26 cellular contexts compared by ENCODE assay signal in the genomic region with DNA sequence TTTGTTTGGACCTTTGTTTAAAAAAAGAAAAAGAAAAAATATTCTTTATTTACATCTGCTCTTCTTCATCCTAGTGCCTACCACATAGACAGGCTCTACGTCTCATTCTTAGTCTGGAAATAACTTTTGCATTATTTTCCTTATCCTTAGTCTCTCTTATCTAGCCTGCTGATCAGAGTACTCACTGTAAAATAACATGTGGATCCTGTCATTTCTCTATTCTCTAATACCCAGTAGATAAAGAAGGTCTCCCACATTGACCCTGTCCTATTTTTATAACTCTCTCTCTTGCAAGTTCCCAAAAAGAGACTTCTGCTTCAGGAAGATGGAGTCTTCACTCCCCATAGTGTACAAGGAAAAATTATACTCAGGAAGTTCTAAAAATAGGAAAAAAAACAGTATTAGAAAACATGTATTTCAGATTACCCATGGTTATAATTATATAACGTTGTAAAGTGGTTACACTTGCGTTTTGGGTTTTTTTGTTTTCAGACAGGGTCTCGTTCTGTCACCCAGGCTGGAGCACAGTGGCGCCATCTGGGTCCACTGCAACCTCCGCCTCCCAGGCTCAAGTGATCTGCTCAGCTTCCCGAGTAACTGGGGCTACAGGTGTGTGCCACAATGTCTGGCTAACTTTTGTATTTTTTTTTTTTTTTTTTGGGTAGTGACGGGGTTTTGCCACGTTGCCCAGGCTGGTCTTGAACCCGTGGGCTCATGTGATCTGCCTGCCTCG. TPM values are rescaled to one million over a fixed set of nuclear protein-coding genes. Genes with fewer than 3 reads are reported as not detected.
DNase-seq lines count a peak whose midpoint lies in the region; ATAC-seq and TF ChIP-seq lines count a peak whose summit lies in the region.
"Had no signal": no experiment of that assay in that cellular context is flagged by ENCODE, and none has a peak within 500 bp of the region (broad histone marks: within the 10 kb centered on the region; RNA-seq: fewer than 3 reads in every experiment).

No MANE protein-coding gene starts in this region.

- no peak overlapping the region for H3K4me3 Mint-ChIP-seq in activated T-helper 2 cell treated with anti-CD3 and anti-CD28 coated beads, Interferon-gamma antibody, Interleukin-2, Interleukin-4, amounts not matched to agents 10 μg/mL and 5 μg/mL and 100 μg/mL, durations not matched to agents 14 hours and 24 hours and 36 hours (ENCODE audit: low read depth)
- H3K4me3 Mint-ChIP-seq: activated CD4-positive, alpha-beta memory T cell treated with anti-CD3 and anti-CD28 coated beads for 36 hours; activated naive CD8-positive, alpha-beta T cell treated with anti-CD3 and anti-CD28 coated beads for 36 hours; stimulated activated memory B cell treated with anti-CD40 and anti-IgM and Interleukin-4, amounts not matched to agents 10 μg/mL and 1 μg/mL and 100 μg/mL, for 72 hours had no signal

- H3K27me3 Mint-ChIP-seq in activated T-helper 2 cell treated with anti-CD3 and anti-CD28 coated beads, Interferon-gamma antibody, Interleukin-2, Interleukin-4, amounts not matched to agents 10 μg/mL and 5 μg/mL and 100 μg/mL, durations not matched to agents 14 hours and 24 hours and 36 hours (ENCODE audit: low read depth): no peaks in the 10 kb centered on the region
- H3K27me3 Mint-ChIP-seq: activated CD4-positive, alpha-beta memory T cell treated with anti-CD3 and anti-CD28 coated beads for 36 hours; activated naive CD8-positive, alpha-beta T cell treated with anti-CD3 and anti-CD28 coated beads for 36 hours; stimulated activated memory B cell treated with anti-CD40 and anti-IgM and Interleukin-4, amounts not matched to agents 10 μg/mL and 1 μg/mL and 100 μg/mL, for 72 hours had no signal

- H3K9me3 ChIP-seq in gastrocnemius medialis: no peaks in the 10 kb centered on the region
- H3K9me3 ChIP-seq: BLaER1 treated with 17β-estradiol and CSF1 and Interleukin-3, amounts not matched to agents 10 nM and 100 nM; prostate gland; sigmoid colon; SJCRH30 had no signal

- peak overlapping the region in 3 of 4 donors; percentile 63 to 79 (median 76) for H3K27ac ChIP-seq in gastrocnemius medialis
- H3K27ac ChIP-seq: BLaER1 treated with 17β-estradiol and CSF1 and Interleukin-3, amounts not matched to agents 10 nM and 100 nM; prostate gland; SJCRH30 had no signal

- peaks cover 9 to 51% of the 10 kb centered on the region in 2 donors for H3K36me3 ChIP-seq in gastrocnemius medialis
- H3K36me3 ChIP-seq: prostate gland had no signal

- H3K4me1 ChIP-seq in gastrocnemius medialis: peaks cover 27 to 47% of the 10 kb centered on the region in 2 donors
- H3K4me1 ChIP-seq: prostate gland, SJCRH30 had no signal

- H3K27me3 ChIP-seq in gastrocnemius medialis: no peaks in the 10 kb centered on the region
- H3K27me3 ChIP-seq: BLaER1 treated with 17β-estradiol and CSF1 and Interleukin-3, amounts not matched to agents 10 nM and 100 nM; sigmoid colon; SJCRH30 had no signal

- H3K4me3 ChIP-seq in fibroblast of villous mesenchyme (ENCODE audit: low read depth, low read length) (no peak overlapping the region), gastrocnemius medialis (no peak overlapping the region)
- H3K4me3 ChIP-seq: BLaER1 treated with 17β-estradiol and CSF1 and Interleukin-3, amounts not matched to agents 10 nM and 100 nM; lung; prostate gland; sigmoid colon; SJCRH30 had no signal

- TF ChIP-seq CTCF in fibroblast of villous mesenchyme (IDR thresholded peaks at IDR 0.05; ENCODE audit: insufficient read depth, low read depth, low read length) (no peak), gastrocnemius medialis (IDR thresholded peaks at IDR 0.05 in 4 of 5, conservative IDR thresholded peaks at IDR 0.05 in 1 of 5) (no peak)

- ATAC-seq in left ventricle myocardium superior (peak; percentile 45), SK-N-SH treated with all-trans-retinoic acid at 6 μM for 48 hours (peak; percentile 60; the same call in 2 of the 3 replicates), gastrocnemius medialis (no peak), GM18498 (IDR thresholded peaks at IDR 0.05; ENCODE audit: unreplicated experiment) (no peak), HG03439 (IDR thresholded peaks at IDR 0.05; ENCODE audit: unreplicated experiment) (no peak)
- ATAC-seq: activated CD4-positive, CD25-positive, alpha-beta regulatory T cell treated with anti-CD3 and anti-CD28 coated beads, Interleukin-2, amount 50 U/mL, for 24 hours; stimulated activated memory B cell treated with anti-CD40 and anti-IgM and Interleukin-4, amounts not matched to agents 10 μg/mL and 1 μg/mL and 100 μg/mL, for 72 hours had no signal

- DNase-seq in left ventricle myocardium superior (no peak), cardiac septum (ENCODE audit: low spot score) (no peak), fibroblast of villous mesenchyme (ENCODE audit: low read depth) (peak; percentile 76), gastrocnemius medialis (no peak)
- DNase-seq in activated T-helper 2 cell treated with anti-CD3 and anti-CD28 coated beads, Interferon-gamma antibody, Interleukin-2, Interleukin-4, amounts not matched to agents 10 μg/mL and 5 μg/mL and 100 μg/mL, durations not matched to agents 14 hours and 24 hours and 36 hours (ENCODE audit: low spot score): no peak
- DNase-seq: ACHN; activated CD4-positive, alpha-beta memory T cell treated with anti-CD3 and anti-CD28 coated beads for 36 hours; activated CD8-positive, alpha-beta memory T cell treated with anti-CD3 and anti-CD28 coated beads, Interleukin-2, amount 50 U/mL, for 48 hours; activated naive CD8-positive, alpha-beta T cell treated with anti-CD3 and anti-CD28 coated beads for 36 hours; DMS79; kidney glomerular epithelial cell; NCI-H1092; NCI-H187; NCI-H2171 treated with DMSO at 0.1 percent for 48 hours; NCI-H524; sigmoid colon; SJCRH30; stimulated activated CD4-positive, alpha-beta T cell treated with anti-CD3 and anti-CD28 coated beads, Interleukin-4, amount 100 ng/mL, for 4 hours had no signal

- H3K9me3 Mint-ChIP-seq in activated T-helper 2 cell treated with anti-CD3 and anti-CD28 coated beads, Interferon-gamma antibody, Interleukin-2, Interleukin-4, amounts not matched to agents 10 μg/mL and 5 μg/mL and 100 μg/mL, durations not matched to agents 14 hours and 24 hours and 36 hours: no peaks in the 10 kb centered on the region
- H3K9me3 Mint-ChIP-seq: activated CD4-positive, alpha-beta memory T cell treated with anti-CD3 and anti-CD28 coated beads for 36 hours; activated naive CD8-positive, alpha-beta T cell treated with anti-CD3 and anti-CD28 coated beads for 36 hours; stimulated activated memory B cell treated with anti-CD40 and anti-IgM and Interleukin-4, amounts not matched to agents 10 μg/mL and 1 μg/mL and 100 μg/mL, for 72 hours had no signal

- H3K27ac Mint-ChIP-seq in activated T-helper 2 cell treated with anti-CD3 and anti-CD28 coated beads, Interferon-gamma antibody, Interleukin-2, Interleukin-4, amounts not matched to agents 10 μg/mL and 5 μg/mL and 100 μg/mL, durations not matched to agents 14 hours and 24 hours and 36 hours: no peak overlapping the region
- H3K27ac Mint-ChIP-seq: activated CD4-positive, alpha-beta memory T cell treated with anti-CD3 and anti-CD28 coated beads for 36 hours; activated naive CD8-positive, alpha-beta T cell treated with anti-CD3 and anti-CD28 coated beads for 36 hours; stimulated activated memory B cell treated with anti-CD40 and anti-IgM and Interleukin-4, amounts not matched to agents 10 μg/mL and 1 μg/mL and 100 μg/mL, for 72 hours had no signal

- intact Hi-C loops in left ventricle myocardium superior (cut with micrococcal nuclease): no loop called here
- intact Hi-C loops in cardiac septum (cut with DNase I): no loop called here
- intact Hi-C loops in gastrocnemius medialis (cut with DNase I; ENCODE audit: low total_unique reads): no loop called here
- intact Hi-C loops in activated T-helper 2 cell treated with anti-CD3 and anti-CD28 coated beads, Interferon-gamma antibody, Interleukin-2, Interleukin-4, amounts not matched to agents 10 μg/mL and 5 μg/mL and 100 μg/mL, durations not matched to agents 14 hours and 24 hours and 36 hours (cut with micrococcal nuclease): no loop called here

- no peak for TF ChIP-seq POLR2A in gastrocnemius medialis (IDR thresholded peaks at IDR 0.05)

- peaks cover 47% of the 10 kb centered on the region for H3K36me3 Mint-ChIP-seq in activated T-helper 2 cell treated with anti-CD3 and anti-CD28 coated beads, Interferon-gamma antibody, Interleukin-2, Interleukin-4, amounts not matched to agents 10 μg/mL and 5 μg/mL and 100 μg/mL, durations not matched to agents 14 hours and 24 hours and 36 hours (ENCODE audit: low read depth)

- H3K4me1 Mint-ChIP-seq in activated T-helper 2 cell treated with anti-CD3 and anti-CD28 coated beads, Interferon-gamma antibody, Interleukin-2, Interleukin-4, amounts not matched to agents 10 μg/mL and 5 μg/mL and 100 μg/mL, durations not matched to agents 14 hours and 24 hours and 36 hours (ENCODE audit: low read depth): peaks cover 25% of the 10 kb centered on the region

- in situ Hi-C loops in gastrocnemius medialis (cut with MboI; ENCODE audit: low sequenced_read_pairs in 4 of 4): no loop called here

TF ChIP-seq in SK-N-SH treated with all-trans-retinoic acid at 6 μM for 48 hours, 23 proteins besides CTCF, POLR2A, EP300 and RAD21 (continues in another document):
- TF ChIP-seq OSR1 (CRISPR knock-in tag; IDR thresholded peaks at IDR 0.05) (no peak), ISL1 (CRISPR knock-in tag; IDR thresholded peaks at IDR 0.05) (no peak), BACH2 (CRISPR knock-in tag; IDR thresholded peaks at IDR 0.05; ENCODE audit: borderline replicate concordance) (no peak), ZFP3 (CRISPR knock-in tag; IDR thresholded peaks at IDR 0.05) (no peak), TOX (CRISPR knock-in tag; IDR thresholded peaks at IDR 0.05; ENCODE audit: borderline replicate concordance) (no peak), TCF4 (CRISPR knock-in tag; IDR thresholded peaks at IDR 0.05; ENCODE audit: borderline replicate concordance) (no peak)

RNA-seq across cellular contexts. Expression of a gene that starts 23.8 kb away (rescaled TPM):
- total RNA-seq in left ventricle myocardium superior: 35.3 TPM
- 57.2 TPM for total RNA-seq in cardiac septum
- 66.4 and 82.5 TPM in 2 replicates for total RNA-seq in fibroblast of villous mesenchyme
- total RNA-seq in gastrocnemius medialis: 10 to 100 TPM; 42.9 to 63.3 (median 57.3) TPM
- total RNA-seq in activated T-helper 2 cell treated with anti-CD3 and anti-CD28 coated beads, Interferon-gamma antibody, Interleukin-2, Interleukin-4, amounts not matched to agents 10 μg/mL and 5 μg/mL and 100 μg/mL, durations not matched to agents 14 hours and 24 hours and 36 hours: 34.1 and 37.0 TPM in 2 replicates

Comparison
In these comparisons a context has a peak if more than half of its experiments do, and no peak if none do; other contexts are left out.
1. ATAC-seq: peak in left ventricle myocardium superior (single experiment) and SK-N-SH treated with all-trans-retinoic acid at 6 μM for 48 hours (single experiment); none in gastrocnemius medialis (0 of 2), GM18498 (single experiment) and HG03439 (single experiment).